In the genomic region with DNA sequence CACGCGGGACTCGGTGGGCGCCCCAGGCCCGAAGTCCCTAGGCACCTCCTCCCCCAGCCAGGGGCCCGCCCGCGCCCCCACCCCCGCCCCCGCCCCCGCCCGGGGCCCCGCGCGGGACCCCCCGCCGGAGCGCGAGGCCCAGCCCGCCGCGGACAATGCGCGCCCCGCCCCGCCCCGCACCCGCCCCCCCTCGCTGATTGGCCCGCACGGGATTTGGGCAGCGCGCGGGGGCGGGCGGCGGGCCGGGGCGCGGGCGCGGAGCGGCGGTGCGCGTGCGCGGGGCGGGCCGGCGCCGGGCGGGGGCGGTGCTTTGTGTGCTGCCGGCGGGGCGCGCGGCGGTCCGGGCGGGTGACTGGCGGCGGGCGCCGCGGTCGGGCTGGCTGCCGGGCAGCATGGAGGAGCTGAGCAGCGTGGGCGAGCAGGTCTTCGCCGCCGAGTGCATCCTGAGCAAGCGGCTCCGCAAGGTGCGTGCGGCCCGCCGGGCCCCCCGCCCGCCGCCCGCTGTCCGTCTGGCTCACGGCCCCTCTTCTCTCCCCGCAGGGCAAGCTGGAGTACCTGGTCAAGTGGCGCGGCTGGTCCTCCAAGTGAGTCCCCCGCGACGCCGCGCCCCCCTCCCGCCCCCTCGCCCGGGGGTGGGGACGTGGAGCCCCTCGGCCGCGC, we compare ENCODE assay signal across 8 cellular contexts. TPM values are rescaled to one million over a fixed set of nuclear protein-coding genes. Genes with fewer than 3 reads are reported as not detected.
A peak's percentile ranks its signal among the peaks of the same experiment; 100 is the strongest.
DNase-seq lines count a peak whose midpoint lies in the region; ATAC-seq and TF ChIP-seq lines count a peak whose summit lies in the region.

A gene (plus strand): TSS at position 305 of the 660 bp plus-strand sequence. CDS start 88 bp downstream, at position 393.

- H3K9me3 ChIP-seq in liver (ENCODE audit: control insufficient read depth in 4 of 4, low read length in 3 of 4), result peaks cover 0 to 4% (median 0%) of the 10 kb centered on the region in 4 donors

- WGBS in liver, result 1% methylated on average over 101 of the region's 101 CpGs

- intact Hi-C loops in activated CD4-positive, alpha-beta T cell treated with anti-CD3 and anti-CD28 coated beads, Interleukin-2, amount 10 ng/mL, durations not matched to agents 24 days and 14 days (cut with micrococcal nuclease), result loop anchor here (2.0 to 5.0 kb wide), 2 partner anchors 19 to 34 kb away; a partner anchor contains a TSS

- H3K27me3 ChIP-seq in liver (ENCODE audit: control insufficient read depth in 4 of 4, insufficient read depth in 4 of 4, low read length in 3 of 4), result peaks cover 0 to 18% (median 6%) of the 10 kb centered on the region in 4 donors

- peaks cover 1% of the 10 kb centered on the region for H3K36me3 Mint-ChIP-seq in activated CD4-positive, alpha-beta T cell treated with anti-CD3 and anti-CD28 coated beads, Interleukin-2, amount 10 ng/mL, durations not matched to agents 24 days and 14 days (ENCODE audit: low read depth)

- H3K27me3 Mint-ChIP-seq in activated CD4-positive, alpha-beta T cell treated with anti-CD3 and anti-CD28 coated beads, Interleukin-2, amount 10 ng/mL, durations not matched to agents 24 days and 14 days, result peaks cover 64% of the 10 kb centered on the region

- H3K36me3 ChIP-seq in liver (ENCODE audit: control insufficient read depth in 4 of 4, insufficient read depth in 3 of 4, low read depth in 1 of 4, low read length in 3 of 4), result no peaks in the 10 kb centered on the region

- peaks cover 14% of the 10 kb centered on the region for H3K4me1 Mint-ChIP-seq in activated CD4-positive, alpha-beta T cell treated with anti-CD3 and anti-CD28 coated beads, Interleukin-2, amount 10 ng/mL, durations not matched to agents 24 days and 14 days

- ATAC-seq in HG02763 (IDR thresholded peaks at IDR 0.05; ENCODE audit: unreplicated experiment) (peak; percentile 75), HG02588 (IDR thresholded peaks at IDR 0.05; ENCODE audit: unreplicated experiment) (no peak)

- H3K4me3 ChIP-seq in GM12875 (ENCODE audit: low read depth, low read length) (peak within 1 kb of the TSS; percentile 48), liver (ENCODE audit: low read depth in 1 of 3, low read length in 3 of 3) (peak within 1 kb of the TSS in 2 of 3 donors; percentile 40 to 63)

- peaks cover 6 to 29% (median 17%) of the 10 kb centered on the region in 4 donors for H3K4me1 ChIP-seq in liver (ENCODE audit: control insufficient read depth in 4 of 4, insufficient read depth in 4 of 4, low read length in 3 of 4)

- H3K9me3 Mint-ChIP-seq in activated CD4-positive, alpha-beta T cell treated with anti-CD3 and anti-CD28 coated beads, Interleukin-2, amount 10 ng/mL, durations not matched to agents 24 days and 14 days, result no peaks in the 10 kb centered on the region

- H3K27ac Mint-ChIP-seq in activated CD4-positive, alpha-beta T cell treated with anti-CD3 and anti-CD28 coated beads, Interleukin-2, amount 10 ng/mL, durations not matched to agents 24 days and 14 days, result peak within 1 kb of the TSS; percentile 85

- H3K27ac ChIP-seq in liver (ENCODE audit: low read depth in 1 of 2, low read length in 2 of 2), result peak within 1 kb of the TSS in 1 of 2 donors; percentile 18

- TF ChIP-seq RAD21 in liver (IDR thresholded peaks at IDR 0.05), result no peak

- TF ChIP-seq CTCF in GM12875 (IDR thresholded peaks at IDR 0.05; ENCODE audit: borderline replicate concordance, insufficient read depth, low read depth, low read length) (no peak), liver (IDR thresholded peaks at IDR 0.05; ENCODE audit: low read depth, low read length, missing input control) (no peak)

- DNase-seq in NCI-H345 (lab: John Stamatoyannopoulos, UW), result peak; percentile 88
- peak; percentile 96 for DNase-seq in activated CD4-positive, alpha-beta T cell treated with anti-CD3 and anti-CD28 coated beads, Interleukin-2, amount 10 ng/mL, durations not matched to agents 24 days and 14 days
- DNase-seq in dedifferentiated amniotic fluid mesenchymal stem cell (ENCODE audit: extremely low spot score), result peak; percentile 51
- DNase-seq in stimulated activated CD4-positive, alpha-beta T cell treated with anti-CD3 and anti-CD28 coated beads, Interleukin-4, amount 100 ng/mL, for 24 hours, result peak; percentile 81

- no peak within 1 kb of the TSS for H3K9ac ChIP-seq in liver (ENCODE audit: low read depth in 1 of 2, low read length in 2 of 2)

- H3K4me3 Mint-ChIP-seq in activated CD4-positive, alpha-beta T cell treated with anti-CD3 and anti-CD28 coated beads, Interleukin-2, amount 10 ng/mL, durations not matched to agents 24 days and 14 days, result peak within 1 kb of the TSS; percentile 91

TF ChIP-seq in liver, 16 proteins besides CTCF, POLR2A, EP300 and RAD21:
- TF ChIP-seq EGR1 (IDR thresholded peaks at IDR 0.05; ENCODE audit: low read depth in 2 of 2) (peak in 1 of 2 donors; percentile 26), HNF4A (conservative IDR thresholded peaks at IDR 0.05) (no peak)

RNA-seq across cellular contexts. Expression of the gene that starts here (rescaled TPM):
- total RNA-seq in activated CD4-positive, alpha-beta T cell treated with anti-CD3 and anti-CD28 coated beads, Interleukin-2, amount 10 ng/mL, durations not matched to agents 24 days and 14 days, result 7.5 and 8.2 TPM in 2 replicates
- total RNA-seq in liver, result 1 to 10 TPM in 1 of 2 donors, under 1 TPM in 1; 0.33 to 2.4 TPM
- polyA plus RNA-seq in liver, result under 1 TPM; 0.36 to 0.69 TPM
